18 cellular contexts compared by ENCODE assay signal in the genomic region with DNA sequence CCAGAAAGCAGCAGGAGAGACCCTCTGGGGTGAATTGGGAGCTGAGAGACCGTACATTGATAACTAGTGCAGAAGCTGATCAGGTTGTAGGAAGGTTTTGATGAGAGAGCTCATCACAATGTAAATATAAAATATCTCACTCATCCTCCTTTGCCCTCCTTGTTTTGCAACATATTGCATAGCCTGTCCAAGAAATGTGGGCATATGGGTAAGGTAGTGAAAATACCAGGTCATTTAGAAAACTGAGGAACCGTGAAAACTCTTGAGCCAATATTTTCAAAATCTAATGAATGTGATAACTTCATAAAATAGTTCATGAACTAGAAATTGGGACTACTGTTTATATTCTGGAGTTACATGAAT. TPM values are rescaled to one million over a fixed set of nuclear protein-coding genes. Genes with fewer than 3 reads are reported as not detected.
DNase-seq lines count a peak whose midpoint lies in the region; ATAC-seq and TF ChIP-seq lines count a peak whose summit lies in the region.
"Had no signal": no experiment of that assay in that cellular context is flagged by ENCODE, and none has a peak within 500 bp of the region (broad histone marks: within the 10 kb centered on the region; RNA-seq: fewer than 3 reads in every experiment).

No MANE protein-coding gene starts in this region.

- no peaks in the 10 kb centered on the region for H3K27me3 ChIP-seq in skeletal muscle satellite cell (ENCODE audit: control insufficient read depth, insufficient read depth, low read length)
- H3K27me3 ChIP-seq: heart right ventricle, tibial nerve had no signal

- no peak overlapping the region for H3K9ac ChIP-seq in skeletal muscle satellite cell (ENCODE audit: low read depth, low read length)

- intact Hi-C loops in activated T-helper 2 cell treated with anti-CD3 and anti-CD28 coated beads, Interferon-gamma antibody, Interleukin-2, Interleukin-4, amounts not matched to agents 10 μg/mL and 5 μg/mL and 100 μg/mL, durations not matched to agents 14 hours and 24 hours and 36 hours (cut with micrococcal nuclease) = no loop called here
- intact Hi-C loops in head of caudate nucleus (cut with DNase I) = no loop called here

- no peaks in the 10 kb centered on the region for H3K36me3 ChIP-seq in skeletal muscle satellite cell (ENCODE audit: insufficient read depth, low read length)
- H3K36me3 ChIP-seq: heart right ventricle, tibial nerve had no signal

- peak overlapping the region; percentile 40 for H3K4me2 ChIP-seq in skeletal muscle satellite cell (ENCODE audit: low read length)

- no peak for DNase-seq in T-helper 2 cell treated with Interferon-gamma antibody and Interleukin-4, amounts not matched to agents 5 μg/mL and 100 μg/mL, for 36 hours (ENCODE audit: low spot score)
- DNase-seq in T-helper 2 cell (no peak), glutamatergic neuron (no peak), GOT3 (lab: John Stamatoyannopoulos, UW) (no peak), head of caudate nucleus (no peak)
- DNase-seq in activated T-helper 2 cell treated with anti-CD3 and anti-CD28 coated beads, Interferon-gamma antibody, Interleukin-2, Interleukin-4, amounts not matched to agents 10 μg/mL and 5 μg/mL and 100 μg/mL, durations not matched to agents 14 hours and 24 hours and 36 hours (ENCODE audit: low spot score) = no peak
- DNase-seq: anterior cingulate cortex; DMS79 treated with DMSO at 0.1 percent for 48 hours; effector CD4-positive, alpha-beta T cell; heart right ventricle; left ventricle myocardium superior; NCI-H1105 treated with DMSO at 0.1 percent for 48 hours; NCI-H510A treated with DMSO at 0.1 percent for 48 hours had no signal

- H3K4me1 ChIP-seq in skeletal muscle satellite cell (ENCODE audit: control insufficient read depth, insufficient read depth, low read length) = peaks cover 22% of the 10 kb centered on the region

- no peak for TF ChIP-seq CTCF in glutamatergic neuron (IDR thresholded peaks at IDR 0.05; ENCODE audit: partially characterized antibody, unreplicated experiment)

- H3K27me3 Mint-ChIP-seq in T-helper 2 cell treated with Interferon-gamma antibody and Interleukin-4, amounts not matched to agents 5 μg/mL and 100 μg/mL, for 36 hours (ENCODE audit: low read depth) = no peaks in the 10 kb centered on the region
- H3K27me3 Mint-ChIP-seq in activated T-helper 2 cell treated with anti-CD3 and anti-CD28 coated beads, Interferon-gamma antibody, Interleukin-2, Interleukin-4, amounts not matched to agents 10 μg/mL and 5 μg/mL and 100 μg/mL, durations not matched to agents 14 hours and 24 hours and 36 hours (ENCODE audit: low read depth) = no peaks in the 10 kb centered on the region
- H3K27me3 Mint-ChIP-seq in glutamatergic neuron (ENCODE audit: unreplicated experiment) = peaks cover 3% of the 10 kb centered on the region

- H3K9me3 ChIP-seq in skeletal muscle satellite cell (replicated peaks; ENCODE audit: low read length) = no peaks in the 10 kb centered on the region
- H3K9me3 ChIP-seq: heart right ventricle, tibial nerve had no signal

- ATAC-seq in HG03354 (IDR thresholded peaks at IDR 0.05; ENCODE audit: poor library complexity, severe bottlenecking, unreplicated experiment) = peak; percentile 5
- ATAC-seq: left ventricle myocardium superior had no signal

- H3K9me3 Mint-ChIP-seq in T-helper 2 cell treated with Interferon-gamma antibody and Interleukin-4, amounts not matched to agents 5 μg/mL and 100 μg/mL, for 36 hours = no peaks in the 10 kb centered on the region
- H3K9me3 Mint-ChIP-seq in activated T-helper 2 cell treated with anti-CD3 and anti-CD28 coated beads, Interferon-gamma antibody, Interleukin-2, Interleukin-4, amounts not matched to agents 10 μg/mL and 5 μg/mL and 100 μg/mL, durations not matched to agents 14 hours and 24 hours and 36 hours = no peaks in the 10 kb centered on the region
- peaks cover 1% of the 10 kb centered on the region for H3K9me3 Mint-ChIP-seq in glutamatergic neuron (ENCODE audit: unreplicated experiment)

- H3K36me3 Mint-ChIP-seq in T-helper 2 cell treated with Interferon-gamma antibody and Interleukin-4, amounts not matched to agents 5 μg/mL and 100 μg/mL, for 36 hours (ENCODE audit: low read depth) = peaks cover 1% of the 10 kb centered on the region
- peaks cover 2% of the 10 kb centered on the region for H3K36me3 Mint-ChIP-seq in activated T-helper 2 cell treated with anti-CD3 and anti-CD28 coated beads, Interferon-gamma antibody, Interleukin-2, Interleukin-4, amounts not matched to agents 10 μg/mL and 5 μg/mL and 100 μg/mL, durations not matched to agents 14 hours and 24 hours and 36 hours (ENCODE audit: low read depth)
- no peaks in the 10 kb centered on the region for H3K36me3 Mint-ChIP-seq in glutamatergic neuron (ENCODE audit: unreplicated experiment)

- H3K27ac Mint-ChIP-seq in T-helper 2 cell treated with Interferon-gamma antibody and Interleukin-4, amounts not matched to agents 5 μg/mL and 100 μg/mL, for 36 hours = no peak overlapping the region
- H3K27ac Mint-ChIP-seq in activated T-helper 2 cell treated with anti-CD3 and anti-CD28 coated beads, Interferon-gamma antibody, Interleukin-2, Interleukin-4, amounts not matched to agents 10 μg/mL and 5 μg/mL and 100 μg/mL, durations not matched to agents 14 hours and 24 hours and 36 hours = peak overlapping the region; percentile 44
- no peak overlapping the region for H3K27ac Mint-ChIP-seq in glutamatergic neuron (ENCODE audit: unreplicated experiment)

- H3K4me3 Mint-ChIP-seq in T-helper 2 cell treated with Interferon-gamma antibody and Interleukin-4, amounts not matched to agents 5 μg/mL and 100 μg/mL, for 36 hours = peak overlapping the region; percentile 11
- H3K4me3 Mint-ChIP-seq in activated T-helper 2 cell treated with anti-CD3 and anti-CD28 coated beads, Interferon-gamma antibody, Interleukin-2, Interleukin-4, amounts not matched to agents 10 μg/mL and 5 μg/mL and 100 μg/mL, durations not matched to agents 14 hours and 24 hours and 36 hours (ENCODE audit: low read depth) = no peak overlapping the region
- no peak overlapping the region for H3K4me3 Mint-ChIP-seq in glutamatergic neuron (ENCODE audit: unreplicated experiment)

- peaks cover 34% of the 10 kb centered on the region for H3K4me1 Mint-ChIP-seq in T-helper 2 cell treated with Interferon-gamma antibody and Interleukin-4, amounts not matched to agents 5 μg/mL and 100 μg/mL, for 36 hours (ENCODE audit: low read depth)
- peaks cover 36% of the 10 kb centered on the region for H3K4me1 Mint-ChIP-seq in activated T-helper 2 cell treated with anti-CD3 and anti-CD28 coated beads, Interferon-gamma antibody, Interleukin-2, Interleukin-4, amounts not matched to agents 10 μg/mL and 5 μg/mL and 100 μg/mL, durations not matched to agents 14 hours and 24 hours and 36 hours (ENCODE audit: low read depth)
- peaks cover 9% of the 10 kb centered on the region for H3K4me1 Mint-ChIP-seq in glutamatergic neuron (ENCODE audit: low read depth, unreplicated experiment)

- H3K4me3 ChIP-seq in skeletal muscle satellite cell (ENCODE audit: low read length) = peak overlapping the region; percentile 13
- H3K4me3 ChIP-seq: heart right ventricle, skin epidermis, tibial nerve had no signal

RNA-seq across cellular contexts. Expression of gene C18orf54, which starts 31.4 kb away (rescaled TPM):
- total RNA-seq in activated T-helper 2 cell treated with anti-CD3 and anti-CD28 coated beads, Interferon-gamma antibody, Interleukin-2, Interleukin-4, amounts not matched to agents 10 μg/mL and 5 μg/mL and 100 μg/mL, durations not matched to agents 14 hours and 24 hours and 36 hours = 10.4 and 10.9 TPM in 2 replicates
- total RNA-seq in skeletal muscle satellite cell (2012; rRNA removed) = 2.8 TPM in 2 replicates
- total RNA-seq in glutamatergic neuron (ENCODE audit: unreplicated experiment) = 20.0 TPM

RNA-seq across cellular contexts. Expression of gene STARD6, which starts 31.5 kb away (rescaled TPM):
- not detected in 2 replicates for total RNA-seq in activated T-helper 2 cell treated with anti-CD3 and anti-CD28 coated beads, Interferon-gamma antibody, Interleukin-2, Interleukin-4, amounts not matched to agents 10 μg/mL and 5 μg/mL and 100 μg/mL, durations not matched to agents 14 hours and 24 hours and 36 hours
- 0.22 TPM in 1 of 2 replicates, not detected in the other for total RNA-seq in skeletal muscle satellite cell (2012; rRNA removed)
- not detected for total RNA-seq in glutamatergic neuron (ENCODE audit: unreplicated experiment)
- total RNA-seq: left ventricle myocardium superior, SK-MEL-5, tibial nerve had no signal
